Comparison of ENCODE assay signal across 13 cellular contexts in genomic region chr12:32290411-32290810, GRCh38.
DNase-seq lines count a peak whose midpoint lies in the region; TF ChIP-seq lines count a peak whose summit lies in the region.
"Had no signal": no experiment of that assay in that cellular context is flagged by ENCODE, and none has a peak within 500 bp of the region (broad histone marks: within the 10 kb centered on the region; RNA-seq: fewer than 3 reads in every experiment).

No MANE protein-coding gene starts in this region.

- no peak for TF ChIP-seq POLR2A in testis (IDR thresholded peaks at IDR 0.05)

- no peaks in the 10 kb centered on the region for H3K36me3 ChIP-seq in PC-9 (ENCODE audit: low read depth)
- H3K36me3 ChIP-seq in testis (ENCODE audit: low read depth, missing control alignments), result no peaks in the 10 kb centered on the region

- intact Hi-C loops in PC-9 (cut with micrococcal nuclease; ENCODE audit: unreplicated experiment) (loop anchor here (2.0 kb wide), 1 partner anchor 184 kb away; the partner anchor contains the start of gene BICD1), testis (cut with DNase I; ENCODE audit: low total_unique reads) (no loop called here)

- H3K4me2 ChIP-seq in PC-9, result peak overlapping the region; percentile 24

- POLR2A ChIA-PET in PC-9 (lab: Charles Lee; ENCODE audit: unreplicated experiment), result interaction anchor here (0.6 to 0.7 kb wide), 3 partner anchors 110 to 1085 kb away, joined by 3 to 4 read pairs (median 3); partner anchors contain the start of gene RESF1

- no peaks in the 10 kb centered on the region for H3K9me2 ChIP-seq in PC-9 (ENCODE audit: insufficient read depth)

- TF ChIP-seq CTCF in PC-9 (conservative IDR thresholded peaks at IDR 0.05), result no peak
- no peak for TF ChIP-seq CTCF in epithelial cell of esophagus (IDR thresholded peaks at IDR 0.05; ENCODE audit: insufficient read depth, low read depth, low read length, missing control alignments)
- no peak for TF ChIP-seq CTCF in testis (IDR thresholded peaks at IDR 0.05)

- H3K27me3 ChIP-seq in PC-9 (ENCODE audit: insufficient read depth, low read depth), result no peaks in the 10 kb centered on the region
- no peaks in the 10 kb centered on the region for H3K27me3 ChIP-seq in testis

- no peaks in the 10 kb centered on the region for H4K20me1 ChIP-seq in PC-9 (ENCODE audit: insufficient read depth)

- H3K4me1 ChIP-seq in PC-9 (replicated peaks; ENCODE audit: insufficient read depth), result peaks cover 21% of the 10 kb centered on the region
- no peaks in the 10 kb centered on the region for H3K4me1 ChIP-seq in testis

- CTCF ChIA-PET in PC-9 (lab: Charles Lee), result interaction anchor here (0.5 to 2.0 kb wide), 5 partner anchors 22 to 1319 kb away, joined by 4 to 6 read pairs (median 5); no protein-coding TSS in a partner anchor

- BruUV-seq in PC-9 (replicated peaks; lab: Mats Ljungman, UMichigan), result no TSS peak

- H3K27ac ChIP-seq in PC-9, result peak overlapping the region; percentile 52
- H3K27ac ChIP-seq in testis, result no peak overlapping the region

- no peak overlapping the region for H3K4me3 ChIP-seq in PC-9
- no peak overlapping the region for H3K4me3 ChIP-seq in epithelial cell of esophagus (ENCODE audit: low read length)
- H3K4me3 ChIP-seq in testis, result no peak overlapping the region

- DNase-seq in NCI-H2171 treated with DMSO at 0.1 percent for 48 hours (lab: John Stamatoyannopoulos, UW), result peak; percentile 28
- DNase-seq in NCI-H2171 (lab: John Stamatoyannopoulos, UW), result no peak
- peak; percentile 80 to 92 for DNase-seq in PC-9
- peak; percentile 72 for DNase-seq in epithelial cell of esophagus (ENCODE audit: low read depth)
- DNase-seq in renal cortical epithelial cell (ENCODE audit: low read depth), result peak; percentile 65
- no peak for DNase-seq in NCI-H774 (lab: John Stamatoyannopoulos, UW)
- no peak for DNase-seq in NOMO-1 (lab: John Stamatoyannopoulos, UW; ENCODE audit: unreplicated experiment in 2 of 2)
- DNase-seq in testis, result no peak
- DNase-seq: activated naive CD4-positive, alpha-beta T cell treated with anti-CD3 and anti-CD28 coated beads for 36 hours; left ventricle myocardium superior; NCI-H1930; occipital lobe; T-helper 9 cell had no signal

- H2AFZ ChIP-seq in PC-9, result no peak overlapping the region

- peaks cover 9% of the 10 kb centered on the region for H3F3A ChIP-seq in PC-9 (ENCODE audit: insufficient read depth, low read depth)

- H3K79me2 ChIP-seq in PC-9 (ENCODE audit: low read depth), result peaks cover 15% of the 10 kb centered on the region; the same call in 1 of the 2 replicates

- no peaks in the 10 kb centered on the region for H3K9me3 ChIP-seq in PC-9 (ENCODE audit: insufficient read depth, low read depth)
- H3K9me3 ChIP-seq in testis, result no peaks in the 10 kb centered on the region

Comparison
In these comparisons a context has a peak if more than half of its experiments do, and no peak if none do; other contexts are left out.
1. DNase-seq: peak in NCI-H2171 treated with DMSO at 0.1 percent for 48 hours (single experiment), PC-9 (2 of 2), epithelial cell of esophagus (single experiment) and renal cortical epithelial cell (single experiment); none in NCI-H2171 (single experiment), NCI-H774 (single experiment), NOMO-1 (0 of 2) and testis (single experiment).